Comparison of ENCODE assay signal across 9 cellular contexts in the genomic region with DNA sequence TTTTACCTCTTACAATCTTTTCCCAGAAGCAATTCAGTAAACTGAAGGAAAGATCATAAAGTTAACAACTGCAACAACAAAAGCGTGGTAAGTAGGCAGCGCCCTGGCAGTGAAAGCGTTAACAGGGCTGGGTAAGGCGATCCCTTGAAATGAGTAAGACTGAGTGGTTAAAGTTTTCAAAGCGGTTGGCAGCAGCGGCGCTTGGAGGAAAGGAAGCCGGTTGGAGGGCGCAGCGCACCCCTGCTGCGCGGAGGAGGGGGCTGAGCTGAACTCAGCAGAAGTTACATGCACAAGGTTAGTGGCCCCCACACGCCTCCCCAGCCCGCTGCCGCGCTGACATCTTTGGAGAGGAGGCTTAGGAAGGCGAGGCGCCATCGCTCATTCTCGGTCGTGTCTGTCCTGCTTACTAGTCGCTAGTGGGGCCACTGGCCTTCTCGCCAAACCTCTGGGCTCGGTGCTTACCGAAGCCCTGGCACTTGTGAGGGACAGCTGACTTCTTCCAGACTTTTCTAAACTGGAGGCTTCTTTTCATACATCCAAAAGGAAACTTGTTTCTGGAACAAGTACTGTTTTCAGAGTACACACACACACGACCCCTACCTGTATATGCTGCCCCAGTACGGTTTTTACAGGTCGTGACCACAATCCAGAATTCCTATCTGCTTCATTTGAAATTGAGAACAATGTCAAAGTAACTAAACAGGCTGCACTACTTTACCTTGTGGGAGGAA. TPM values are rescaled to one million over a fixed set of nuclear protein-coding genes. Genes with fewer than 3 reads are reported as not detected.
A peak's percentile ranks its signal among the peaks of the same experiment; 100 is the strongest.
DNase-seq lines count a peak whose midpoint lies in the region; ATAC-seq lines count a peak whose summit lies in the region.
"Had no signal": no experiment of that assay in that cellular context is flagged by ENCODE, and none has a peak within 500 bp of the region (broad histone marks: within the 10 kb centered on the region; RNA-seq: fewer than 3 reads in every experiment).

A gene with protein sequence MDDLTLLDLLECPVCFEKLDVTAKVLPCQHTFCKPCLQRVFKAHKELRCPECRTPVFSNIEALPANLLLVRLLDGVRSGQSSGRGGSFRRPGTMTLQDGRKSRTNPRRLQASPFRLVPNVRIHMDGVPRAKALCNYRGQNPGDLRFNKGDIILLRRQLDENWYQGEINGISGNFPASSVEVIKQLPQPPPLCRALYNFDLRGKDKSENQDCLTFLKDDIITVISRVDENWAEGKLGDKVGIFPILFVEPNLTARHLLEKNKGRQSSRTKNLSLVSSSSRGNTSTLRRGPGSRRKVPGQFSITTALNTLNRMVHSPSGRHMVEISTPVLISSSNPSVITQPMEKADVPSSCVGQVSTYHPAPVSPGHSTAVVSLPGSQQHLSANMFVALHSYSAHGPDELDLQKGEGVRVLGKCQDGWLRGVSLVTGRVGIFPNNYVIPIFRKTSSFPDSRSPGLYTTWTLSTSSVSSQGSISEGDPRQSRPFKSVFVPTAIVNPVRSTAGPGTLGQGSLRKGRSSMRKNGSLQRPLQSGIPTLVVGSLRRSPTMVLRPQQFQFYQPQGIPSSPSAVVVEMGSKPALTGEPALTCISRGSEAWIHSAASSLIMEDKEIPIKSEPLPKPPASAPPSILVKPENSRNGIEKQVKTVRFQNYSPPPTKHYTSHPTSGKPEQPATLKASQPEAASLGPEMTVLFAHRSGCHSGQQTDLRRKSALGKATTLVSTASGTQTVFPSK (plus strand): TSS at position 178 of the 731 bp plus-strand sequence. CDS start 1,351 bp downstream, outside the sequence.

- no peak within 1 kb of the TSS for H3K27ac ChIP-seq in iPS DF 6.9 (ENCODE audit: low read length)
- H3K27ac ChIP-seq in skeletal muscle tissue (ENCODE audit: low read depth, low read length), result peak within 1 kb of the TSS; percentile 71
- H3K27ac ChIP-seq: KMS-11 had no signal

- H3K9me3 ChIP-seq in ES-I3 (ENCODE audit: control insufficient read depth, insufficient read depth, low read length) (no peaks in the 10 kb centered on the region), iPS DF 6.9 (ENCODE audit: control insufficient read depth, insufficient read depth, low read length) (no peaks in the 10 kb centered on the region), skeletal muscle tissue (ENCODE audit: control insufficient read depth in 3 of 3, low read length in 3 of 3) (no peaks in the 10 kb centered on the region)

- no CpG with 5 or more reads among the region's 28 CpGs for WGBS in iPS DF 6.9 (ENCODE audit: insufficient coverage, insufficient read length)

- H3K4me3 ChIP-seq in iPS DF 6.9 (ENCODE audit: low read length) (no peak within 1 kb of the TSS; the same call in 1 of the 2 replicates), skeletal muscle tissue (ENCODE audit: low read length in 3 of 3) (peak within 1 kb of the TSS; percentile 73 to 84 (median 75))

- H3K36me3 ChIP-seq in ES-I3 (ENCODE audit: insufficient read depth, low read length) (no peaks in the 10 kb centered on the region), iPS DF 6.9 (ENCODE audit: control insufficient read depth, insufficient read depth, low read length) (no peaks in the 10 kb centered on the region), skeletal muscle tissue (ENCODE audit: control insufficient read depth in 3 of 3, insufficient read depth in 3 of 3, low read length in 3 of 3) (no peaks in the 10 kb centered on the region)

- H3K4me1 ChIP-seq in ES-I3 (ENCODE audit: insufficient read depth, low read length), result peaks cover 37% of the 10 kb centered on the region
- peaks cover 6% of the 10 kb centered on the region; the same call in 1 of the 2 replicates for H3K4me1 ChIP-seq in iPS DF 6.9 (ENCODE audit: control insufficient read depth, insufficient read depth, low read length)
- H3K4me1 ChIP-seq in skeletal muscle tissue (ENCODE audit: control insufficient read depth in 3 of 3, insufficient read depth in 3 of 3, low read length in 3 of 3), result peaks cover 9 to 29% (median 18%) of the 10 kb centered on the region in 3 donors

- no peak for ATAC-seq in HG03469 (IDR thresholded peaks at IDR 0.05; ENCODE audit: unreplicated experiment)

- no peaks in the 10 kb centered on the region for H3K27me3 ChIP-seq in iPS DF 6.9 (ENCODE audit: control insufficient read depth, insufficient read depth, low read length)
- H3K27me3 ChIP-seq in skeletal muscle tissue (ENCODE audit: control insufficient read depth in 3 of 3, insufficient read depth in 3 of 3, low read length in 3 of 3), result no peaks in the 10 kb centered on the region

- DNase-seq in NCI-H460 (ENCODE audit: extremely low read depth, low read depth), result peak; percentile 78
- peak; percentile 96 for DNase-seq in astrocyte of the hippocampus (ENCODE audit: low read depth, low spot score)
- peak; percentile 88 for DNase-seq in iPS DF 6.9 (ENCODE audit: low read depth, low spot score)
- DNase-seq in NCI-H748 treated with DMSO at 0.1 percent for 48 hours (lab: John Stamatoyannopoulos, UW), result no peak
- DNase-seq in NCI-H2029 (lab: John Stamatoyannopoulos, UW), result no peak

- H3K9ac ChIP-seq in ES-I3 (ENCODE audit: low read depth, low read length) (peak within 1 kb of the TSS; percentile 71), skeletal muscle tissue (ENCODE audit: low read depth in 1 of 3, low read length in 3 of 3) (peak within 1 kb of the TSS; percentile 60 to 80 (median 80))
- H3K9ac ChIP-seq: KMS-11 had no signal

RNA-seq across cellular contexts. Expression of the gene that starts here (rescaled TPM):
- total RNA-seq in NCI-H460 (2014; rRNA removed; shearing (Covaris generic)), result 8.4 and 10.6 TPM in 2 replicates
- polyA plus RNA-seq in NCI-H460 (2014; cell fraction: nucleus; rRNA removed), result 17.8 and 19.7 TPM in 2 replicates
- total RNA-seq in skeletal muscle tissue, result 3.7 TPM

Comparison
In these comparisons a context has a peak if more than half of its experiments do, and no peak if none do; other contexts are left out.
1. DNase-seq: peak in NCI-H460 (single experiment), astrocyte of the hippocampus (single experiment) and iPS DF 6.9 (single experiment); none in NCI-H748 treated with DMSO at 0.1 percent for 48 hours (single experiment) and NCI-H2029 (single experiment).